ENCODE assay signal across 8 cellular contexts in genomic region chr14:23322568-23323517, GRCh38. TPM values are rescaled to one million over a fixed set of nuclear protein-coding genes. Genes with fewer than 3 reads are reported as not detected.
DNase-seq lines count a peak whose midpoint lies in the region; TF ChIP-seq lines count a peak whose summit lies in the region.

No MANE protein-coding gene starts in this region.

- intact Hi-C loops in thyroid gland (cut with DNase I): loop anchor here (10.0 kb wide), 1 partner anchor 142 kb away; the partner anchor contains the start of gene NGDN

- TF ChIP-seq POLR2A in thyroid gland (IDR thresholded peaks at IDR 0.05): no peak

- in situ Hi-C loops in astrocyte of the cerebellum (cut with HindIII; ENCODE audit: low sequenced_read_pairs): no loop called here

- H3K36me3 Mint-ChIP-seq in activated T-cell treated with anti-CD3 and anti-CD28 coated beads, Interleukin-2, amount 50 U/mL, for 24 hours (ENCODE audit: low read depth): peaks cover 61% of the 10 kb centered on the region

- no peak for DNase-seq in activated T-cell treated with anti-CD3 and anti-CD28 coated beads, Interleukin-2, amount 50 U/mL, for 24 hours
- DNase-seq in activated T-cell treated with anti-CD3 and anti-CD28 coated beads, Interleukin-2, amount 50 U/mL, for 48 hours: no peak
- no peak for DNase-seq in astrocyte of the cerebellum (ENCODE audit: low read depth)
- DNase-seq in thyroid gland: no peak
- DNase-seq in hippocampal formation (lab: John Stamatoyannopoulos, UW): no peak
- DNase-seq in DMS 273 treated with DMSO at 0.1 percent for 48 hours (lab: John Stamatoyannopoulos, UW): no peak
- no peak for DNase-seq in activated effector memory CD4-positive, alpha-beta T cell treated with Interleukin-2 at 50 U/mL for 16 hours

- TF ChIP-seq CTCF in astrocyte of the cerebellum (IDR thresholded peaks at IDR 0.05; ENCODE audit: low read depth, low read length, missing control alignments) (no peak), liver (IDR thresholded peaks at IDR 0.05; ENCODE audit: low read depth, low read length, missing input control) (no peak), thyroid gland (IDR thresholded peaks at IDR 0.05) (no peak)

- peak overlapping the region; percentile 85 to 93 for H3K27ac ChIP-seq in liver (ENCODE audit: low read depth in 1 of 2, low read length in 2 of 2)
- H3K27ac ChIP-seq in thyroid gland: peak overlapping the region in 1 of 3 donors; percentile 93

- H3K36me3 ChIP-seq in liver (ENCODE audit: control insufficient read depth in 4 of 4, insufficient read depth in 3 of 4, low read depth in 1 of 4, low read length in 3 of 4) (peaks cover 8 to 22% (median 21%) of the 10 kb centered on the region in 4 donors), thyroid gland (peaks cover 25 to 26% of the 10 kb centered on the region in 2 donors)

- H3K9me3 ChIP-seq in liver (ENCODE audit: control insufficient read depth in 4 of 4, low read length in 3 of 4) (no peaks in the 10 kb centered on the region), thyroid gland (no peaks in the 10 kb centered on the region)

- WGBS in liver: 55% methylated on average over 10 of the region's 10 CpGs
- WGBS in thyroid gland, 2 donors: 51% methylated on average over 10 of the region's 10 CpGs

- H3K4me3 Mint-ChIP-seq in activated T-cell treated with anti-CD3 and anti-CD28 coated beads, Interleukin-2, amount 50 U/mL, for 24 hours: peak overlapping the region; percentile 94

- H3K4me1 ChIP-seq in liver (ENCODE audit: control insufficient read depth in 4 of 4, insufficient read depth in 4 of 4, low read length in 3 of 4) (peaks cover 6 to 25% (median 12%) of the 10 kb centered on the region in 4 donors), thyroid gland (peaks cover 18 to 22% of the 10 kb centered on the region in 2 donors)

- no peak for TF ChIP-seq RAD21 in liver (IDR thresholded peaks at IDR 0.05)

- H3K27me3 ChIP-seq in liver (ENCODE audit: control insufficient read depth in 4 of 4, insufficient read depth in 4 of 4, low read length in 3 of 4) (no peaks in the 10 kb centered on the region), thyroid gland (no peaks in the 10 kb centered on the region)

- no peaks in the 10 kb centered on the region for H3K27me3 Mint-ChIP-seq in activated T-cell treated with anti-CD3 and anti-CD28 coated beads, Interleukin-2, amount 50 U/mL, for 24 hours

- peak overlapping the region; percentile 96 for H3K27ac Mint-ChIP-seq in activated T-cell treated with anti-CD3 and anti-CD28 coated beads, Interleukin-2, amount 50 U/mL, for 24 hours

- H3K4me1 Mint-ChIP-seq in activated T-cell treated with anti-CD3 and anti-CD28 coated beads, Interleukin-2, amount 50 U/mL, for 24 hours (ENCODE audit: low read depth): peaks cover 33% of the 10 kb centered on the region

- H3K4me3 ChIP-seq in astrocyte of the cerebellum (ENCODE audit: low read depth, low read length): peak overlapping the region; percentile 59
- H3K4me3 ChIP-seq in liver (ENCODE audit: low read depth in 1 of 3, low read length in 3 of 3): peak overlapping the region; percentile 92 to 96 (median 92)
- H3K4me3 ChIP-seq in thyroid gland (replicated peaks in 1 of 3): peak overlapping the region in 2 of 3 donors; percentile 89 to 95

- H3K9me3 Mint-ChIP-seq in activated T-cell treated with anti-CD3 and anti-CD28 coated beads, Interleukin-2, amount 50 U/mL, for 24 hours: no peaks in the 10 kb centered on the region

- H3K9ac ChIP-seq in liver (ENCODE audit: low read depth in 1 of 2, low read length in 2 of 2): peak overlapping the region; percentile 91 to 95

TF ChIP-seq in liver, 16 proteins besides CTCF, POLR2A, EP300 and RAD21:
- TF ChIP-seq YY1 (IDR thresholded peaks at IDR 0.05) (no peak), NR2F2 (IDR thresholded peaks at IDR 0.05) (no peak), TAF1 (conservative IDR thresholded peaks at IDR 0.05) (no peak), ATF3 (IDR thresholded peaks at IDR 0.05) (no peak), FOXA1 (IDR thresholded peaks at IDR 0.05) (no peak), ZBTB33 (IDR thresholded peaks at IDR 0.05) (no peak), MAX (IDR thresholded peaks at IDR 0.05) (no peak), HNF4A (conservative IDR thresholded peaks at IDR 0.05) (no peak), EGR1 (IDR thresholded peaks at IDR 0.05; ENCODE audit: low read depth in 2 of 2) (no peak), FOXA2 (IDR thresholded peaks at IDR 0.05) (no peak), REST (IDR thresholded peaks at IDR 0.05) (no peak), SP1 (IDR thresholded peaks at IDR 0.05) (no peak), RXRA (IDR thresholded peaks at IDR 0.05) (no peak), JUND (IDR thresholded peaks at IDR 0.05) (no peak), HNF4G (IDR thresholded peaks at IDR 0.05) (no peak), GABPA (IDR thresholded peaks at IDR 0.05 in 1 of 2, conservative IDR thresholded peaks at IDR 0.05 in 1 of 2) (no peak)

RNA-seq across cellular contexts. Expression of gene PABPN1, which starts 1.6 kb away (rescaled TPM):
- total RNA-seq in liver: 10 to 100 TPM; 54.0 to 59.6 TPM
- polyA plus RNA-seq in liver: 10 to 100 TPM; 40.9 to 41.9 TPM
- total RNA-seq in thyroid gland: 10 to 100 TPM; 37.9 to 74.6 (median 60.5) TPM

RNA-seq across cellular contexts. Expression of gene BCL2L2, which starts 16.2 kb away (rescaled TPM):
- total RNA-seq in liver (10 to 100 TPM; 10.9 to 28.0 TPM), thyroid gland (10 to 100 TPM; 37.3 to 52.8 (median 46.1) TPM)
- polyA plus RNA-seq in liver: 10 to 100 TPM in 1 of 2 donors, 1 to 10 TPM in 1; 4.7 to 14.5 TPM

RNA-seq across cellular contexts. Expression of gene PPP1R3E, which starts 20.2 kb away (rescaled TPM):
- total RNA-seq in liver (1 to 10 TPM; 2.5 to 4.7 TPM), thyroid gland (10 to 100 TPM; 12.6 to 14.5 (median 13.9) TPM)
- 1 to 10 TPM; 3.0 to 4.1 TPM for polyA plus RNA-seq in liver

RNA-seq across cellular contexts. Expression of gene SLC22A17, which starts 29.8 kb away (rescaled TPM):
- total RNA-seq in liver: 10 to 100 TPM in 1 of 2 donors, 1 to 10 TPM in 1; 2.4 to 14.6 TPM
- polyA plus RNA-seq in liver: 1 to 10 TPM; 1.1 to 2.7 TPM
- total RNA-seq in thyroid gland: 10 to 100 TPM; 27.5 to 94.2 (median 53.7) TPM

RNA-seq across cellular contexts. Expression of gene HOMEZ, which starts 36.9 kb away (rescaled TPM):
- total RNA-seq in liver: 1 to 10 TPM; 3.4 to 3.5 TPM
- 1 to 10 TPM; 2.8 to 3.3 TPM for polyA plus RNA-seq in liver
- total RNA-seq in thyroid gland: 10 to 100 TPM; 13.0 to 16.5 (median 15.0) TPM
